Comparison of ENCODE assay signal across 1 cellular context in genomic region chr22:31491218-31491962, GRCh38.
TF ChIP-seq lines count a peak whose summit lies in the region.

No MANE protein-coding gene starts in this region.

TF ChIP-seq in A549, 52 proteins besides CTCF, POLR2A, EP300 and RAD21 (continued from another document):
- no peak for TF ChIP-seq ATOH8 (CRISPR knock-in tag; IDR thresholded peaks at IDR 0.05; ENCODE audit: low read depth)
- no peak for TF ChIP-seq MAZ (IDR thresholded peaks at IDR 0.05; ENCODE audit: borderline replicate concordance, low read depth, low read length)
